ENCODE assay signal across 12 cellular contexts in the genomic region with DNA sequence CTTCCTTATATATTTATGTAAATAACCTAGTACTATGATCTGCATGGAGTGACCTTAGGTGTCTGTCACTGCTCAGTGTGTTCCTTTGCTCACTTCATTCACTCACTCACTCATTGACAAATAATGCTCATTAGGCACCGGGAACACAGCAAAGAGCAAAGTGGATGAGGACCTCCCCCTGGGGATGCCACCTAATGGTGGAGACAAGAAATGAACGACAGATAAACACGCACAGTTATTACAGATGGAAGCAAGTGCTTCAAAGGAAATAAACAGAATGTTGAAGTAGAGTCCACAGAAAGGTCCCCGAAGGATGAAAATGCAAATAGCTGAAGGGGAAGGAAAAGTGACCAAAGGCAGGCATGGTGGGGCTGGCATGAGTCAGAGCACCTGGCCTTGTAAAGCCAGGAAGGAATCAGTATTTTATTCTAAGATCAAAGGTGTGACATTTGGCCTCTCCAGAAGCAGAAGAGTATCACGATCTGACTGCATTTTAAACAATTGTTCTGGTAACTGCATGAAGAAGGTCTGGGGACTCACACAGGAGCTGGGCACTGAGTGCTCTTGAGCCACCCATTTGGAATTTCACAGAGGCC. TPM values are rescaled to one million over a fixed set of nuclear protein-coding genes. Genes with fewer than 3 reads are reported as not detected.
A peak's percentile ranks its signal among the peaks of the same experiment; 100 is the strongest.
DNase-seq lines count a peak whose midpoint lies in the region; ATAC-seq and TF ChIP-seq lines count a peak whose summit lies in the region.
"Had no signal": no experiment of that assay in that cellular context is flagged by ENCODE, and none has a peak within 500 bp of the region (broad histone marks: within the 10 kb centered on the region; RNA-seq: fewer than 3 reads in every experiment).

No MANE protein-coding gene starts in this region.

- H3K36me3 ChIP-seq in BE2C = no peaks in the 10 kb centered on the region
- H3K36me3 ChIP-seq in Peyer's patch = no peaks in the 10 kb centered on the region
- H3K36me3 ChIP-seq: thyroid gland had no signal

- H4K20me1 ChIP-seq in H9 (ENCODE audit: control insufficient read depth, insufficient read depth, insufficient read length) = no peaks in the 10 kb centered on the region

- H3T11ph ChIP-seq in H9 (ENCODE audit: low read length) = no peak overlapping the region

- H3K23ac ChIP-seq in H9 (ENCODE audit: insufficient read length, low read depth, low read length) = no peak overlapping the region

- no peak overlapping the region for H3K14ac ChIP-seq in H9 (ENCODE audit: insufficient read depth, low read length)

- H3K27me3 ChIP-seq in BE2C (no peaks in the 10 kb centered on the region), H9 (ENCODE audit: insufficient read depth, low read length) (no peaks in the 10 kb centered on the region), Peyer's patch (no peaks in the 10 kb centered on the region)
- H3K27me3 ChIP-seq: thyroid gland had no signal

- no peak overlapping the region for H2BK20ac ChIP-seq in H9 (ENCODE audit: low read depth, low read length, poor library complexity, severe bottlenecking)

- no peak for ATAC-seq in GM18502 (IDR thresholded peaks at IDR 0.05; ENCODE audit: poor library complexity, unreplicated experiment)
- ATAC-seq: left ventricle myocardium superior had no signal

- no peak for TF ChIP-seq POLR2A in Peyer's patch (IDR thresholded peaks at IDR 0.05)

- H2BK120ac ChIP-seq in H9 (ENCODE audit: low read depth, low read length, poor library complexity, severe bottlenecking) = no peak overlapping the region

- no peak overlapping the region for H4K5ac ChIP-seq in H9 (ENCODE audit: insufficient read length, low read depth, low read length)

- H3K4me1 Mint-ChIP-seq in H9 = peaks cover 2% of the 10 kb centered on the region in 2 experiments

- H3K36me3 Mint-ChIP-seq in H9 (ENCODE audit: insufficient read depth in 1 of 3, low read depth in 3 of 3) = no peaks in the 10 kb centered on the region; a peak in 1 of 7 replicates

- no peak overlapping the region for H3K9ac ChIP-seq in H9 (ENCODE audit: extremely low read depth, insufficient read length, low read length)
- H3K9ac ChIP-seq: parathyroid adenoma had no signal

- H3K4me1 ChIP-seq in BE2C = no peaks in the 10 kb centered on the region
- H3K4me1 ChIP-seq in H9 (ENCODE audit: insufficient read depth, low read length) = no peaks in the 10 kb centered on the region
- H3K4me1 ChIP-seq in Peyer's patch = peaks cover 0 to 4% (median 0%) of the 10 kb centered on the region in 4 donors
- H3K4me1 ChIP-seq: parathyroid adenoma, thyroid gland had no signal

- H3K23me2 ChIP-seq in H9 (ENCODE audit: insufficient read length, low read depth, low read length, poor library complexity, severe bottlenecking) = no peaks in the 10 kb centered on the region

- no peak overlapping the region for H2AK5ac ChIP-seq in H9 (ENCODE audit: insufficient read length, low read length)

- no peaks in the 10 kb centered on the region for H3K9me3 ChIP-seq in BE2C
- H3K9me3 ChIP-seq in H9 (ENCODE audit: control insufficient read depth, low read depth, low read length) = no peaks in the 10 kb centered on the region
- no peaks in the 10 kb centered on the region for H3K9me3 ChIP-seq in Peyer's patch
- H3K9me3 ChIP-seq: thyroid gland had no signal

- H3K79me1 ChIP-seq in H9 (ENCODE audit: insufficient read depth, low read depth, low read length, poor library complexity, severe bottlenecking) = no peaks in the 10 kb centered on the region

- no CpG with 5 or more reads among the region's 5 CpGs for WGBS in H9 (ENCODE audit: extremely low coverage, insufficient read length, low lambda C conversion rate)

- no peak overlapping the region for H2BK15ac ChIP-seq in H9 (ENCODE audit: low read depth, low read length)

- H3K4me2 ChIP-seq in H9 (ENCODE audit: insufficient read depth, insufficient read length, low read length) = no peak overlapping the region

- no peak for DNase-seq in BE2C
- DNase-seq in H9 = no peak
- no peak for DNase-seq in Peyer's patch
- no peak for DNase-seq in fibroblast of villous mesenchyme (ENCODE audit: low read depth)
- DNase-seq in retina = no peak
- DNase-seq in activated CD8-positive, alpha-beta memory T cell treated with anti-CD3 and anti-CD28 coated beads for 24 hours = no peak
- no peak for DNase-seq in NCI-H446 (lab: John Stamatoyannopoulos, UW)
- DNase-seq: left ventricle myocardium superior, SW 1271, thyroid gland had no signal

- H2BK5ac ChIP-seq in H9 (ENCODE audit: insufficient read length, low read length) = no peak overlapping the region

- H4K8ac ChIP-seq in H9 (replicated peaks; ENCODE audit: insufficient read length, low read depth, low read length) = no peak overlapping the region

- H3K79me2 ChIP-seq in H9 (ENCODE audit: insufficient read depth, low read length) = no peaks in the 10 kb centered on the region
- H3K79me2 ChIP-seq: parathyroid adenoma had no signal

- H3K4me3 Mint-ChIP-seq in H9 = no peak overlapping the region

- H3K9me3 Mint-ChIP-seq in H9 = no peaks in the 10 kb centered on the region; a peak in 2 of 5 replicates

- TF ChIP-seq CTCF in BE2C (IDR thresholded peaks at IDR 0.05; ENCODE audit: low read depth, low read length) (peak; percentile 57), H9 (conservative IDR thresholded peaks at IDR 0.05) (peak; percentile 44; the same call in 2 of the 3 replicates), Peyer's patch (IDR thresholded peaks at IDR 0.05) (peak in 4 of 6 experiments; percentile 13 to 55 (median 51)), fibroblast of villous mesenchyme (IDR thresholded peaks at IDR 0.05; ENCODE audit: insufficient read depth, low read depth, low read length) (peak; percentile 43)

- no peak overlapping the region for H3K4ac ChIP-seq in H9 (ENCODE audit: low read depth, low read length)

- no peak overlapping the region for H3K18ac ChIP-seq in H9 (ENCODE audit: insufficient read length, low read depth, low read length)

- no peak overlapping the region for H2AFZ ChIP-seq in H9 (ENCODE audit: low read length)
- H2AFZ ChIP-seq: parathyroid adenoma had no signal

- H3K56ac ChIP-seq in H9 (ENCODE audit: insufficient read length, low read depth, low read length) = no peak overlapping the region

- no peak overlapping the region for H3K27ac Mint-ChIP-seq in H9

- no peak overlapping the region for H2BK12ac ChIP-seq in H9 (ENCODE audit: insufficient read length, low read depth, low read length)

- H3K4me3 ChIP-seq in BE2C (ENCODE audit: low read depth, low read length) (no peak overlapping the region), Peyer's patch (no peak overlapping the region), fibroblast of villous mesenchyme (ENCODE audit: low read depth, low read length) (no peak overlapping the region)
- H3K4me3 ChIP-seq: thyroid gland had no signal

- H4K91ac ChIP-seq in H9 (ENCODE audit: insufficient read length, low read depth, low read length) = no peak overlapping the region

- H3K27ac ChIP-seq in H9 (ENCODE audit: insufficient read length, low read depth, low read length) (no peak overlapping the region), Peyer's patch (no peak overlapping the region)
- H3K27ac ChIP-seq: parathyroid adenoma, thyroid gland had no signal

- H3K27me3 Mint-ChIP-seq in H9 (ENCODE audit: low read depth) = no peaks in the 10 kb centered on the region; the same call in 1 of the 2 replicates

RNA-seq across cellular contexts. Expression of gene MAB21L3, which starts 23.1 kb away (rescaled TPM):
- polyA plus RNA-seq in BE2C (2012; ENCODE audit: insufficient read depth, insufficient read length, low read depth) = not detected
- total RNA-seq in H9 (2021) = not detected in 2 replicates
- total RNA-seq in Peyer's patch = 1 to 10 TPM in 2 of 4 donors, under 1 TPM in 1, not detected in 1; 0.94 to 1.8 (median 1.1) TPM
- under 0.01 TPM in 2 replicates for total RNA-seq in fibroblast of villous mesenchyme
- total RNA-seq: left ventricle myocardium superior had no signal
